Comparison of ENCODE assay signal across 19 cellular contexts in genomic region chr9:110072597-110073355, GRCh38.
DNase-seq lines count a peak whose midpoint lies in the region; ATAC-seq and TF ChIP-seq lines count a peak whose summit lies in the region.
"Had no signal": no experiment of that assay in that cellular context is flagged by ENCODE, and none has a peak within 500 bp of the region (broad histone marks: within the 10 kb centered on the region; RNA-seq: fewer than 3 reads in every experiment).

No MANE protein-coding gene starts in this region.

- H3K4me1 Mint-ChIP-seq in HFFc6 (ENCODE audit: low read depth), result peaks cover 85% of the 10 kb centered on the region
- peaks cover 46% of the 10 kb centered on the region for H3K4me1 Mint-ChIP-seq in chondrocyte (ENCODE audit: low read depth)
- peaks cover 81% of the 10 kb centered on the region for H3K4me1 Mint-ChIP-seq in stimulated activated memory B cell treated with anti-CD40 and anti-IgM and Interleukin-4, amounts not matched to agents 10 μg/mL and 1 μg/mL and 100 μg/mL, for 72 hours
- H3K4me1 Mint-ChIP-seq: immature natural killer cell had no signal

- no peaks in the 10 kb centered on the region for H3K79me1 ChIP-seq in mesenchymal stem cell (replicated peaks; ENCODE audit: low read length, poor library complexity, severe bottlenecking)

- DNase-seq in HFFc6 (no peak), chondrocyte (ENCODE audit: low spot score) (no peak), mesenchymal stem cell (no peak), NCI-H187 treated with DMSO at 0.1 percent for 48 hours (lab: John Stamatoyannopoulos, UW) (no peak), MV-4-11 (lab: John Stamatoyannopoulos, UW) (no peak)
- DNase-seq in activated effector memory CD4-positive, alpha-beta T cell treated with Interleukin-2 at 50 U/mL for 16 hours, result no peak
- DNase-seq: activated CD4-positive, alpha-beta T cell treated with anti-CD3 and anti-CD28 coated beads for 1 hour; activated effector memory CD4-positive, alpha-beta T cell treated with anti-CD3 and anti-CD28 coated beads, Interleukin-2, amount 50 U/mL, for 16 hours; AML-193; caudate nucleus; immature natural killer cell; PC-3; uterus had no signal

- no peaks in the 10 kb centered on the region; the same call in 1 of the 2 replicates for H3K27me3 Mint-ChIP-seq in HFFc6 (ENCODE audit: insufficient read depth)
- no peaks in the 10 kb centered on the region for H3K27me3 Mint-ChIP-seq in chondrocyte (ENCODE audit: low read depth)
- H3K27me3 Mint-ChIP-seq in stimulated activated memory B cell treated with anti-CD40 and anti-IgM and Interleukin-4, amounts not matched to agents 10 μg/mL and 1 μg/mL and 100 μg/mL, for 72 hours, result no peaks in the 10 kb centered on the region
- H3K27me3 Mint-ChIP-seq: natural killer cell treated with Interleukin-12 subunit alpha and Interleukin-12 subunit beta and Interleukin-15 and Interleukin-18, amount 100 ng/mL, for 72 hours; stimulated activated naive CD8-positive, alpha-beta T cell treated with anti-CD3 and anti-CD28 coated beads, Interleukin-15, Interleukin-2, amounts not matched to agents 100 ng/mL and 50 ng/mL, for 24 hours had no signal

- no peak overlapping the region for H2BK120ac ChIP-seq in mesenchymal stem cell (ENCODE audit: low read depth, low read length)

- no peak overlapping the region for H3K4ac ChIP-seq in mesenchymal stem cell (ENCODE audit: low read depth in 1 of 2, low read length in 2 of 2)

- peak overlapping the region in 1 of 2 experiments; percentile 10 for H2BK12ac ChIP-seq in mesenchymal stem cell (ENCODE audit: low read length in 2 of 2)

- TF ChIP-seq CTCF in HFFc6 (IDR thresholded peaks at IDR 0.05), result no peak
- TF ChIP-seq CTCF in chondrocyte (IDR thresholded peaks at IDR 0.05), result no peak

- no peak overlapping the region for H3K4me2 ChIP-seq in mesenchymal stem cell (ENCODE audit: low read length, poor library complexity, severe bottlenecking)

- peaks cover 9% of the 10 kb centered on the region for H3K4me1 ChIP-seq in mesenchymal stem cell (ENCODE audit: control insufficient read depth, insufficient read depth, low read depth, low read length)

- H3K4me3 ChIP-seq in mesenchymal stem cell (ENCODE audit: insufficient read depth in 1 of 2, low read depth in 1 of 2, low read length in 2 of 2), result no peak overlapping the region
- H3K4me3 ChIP-seq: esophagus muscularis mucosa, uterus had no signal

- H2AFZ ChIP-seq in mesenchymal stem cell (ENCODE audit: low read depth, low read length), result no peak overlapping the region

- no peak overlapping the region for H3K27ac ChIP-seq in mesenchymal stem cell (ENCODE audit: low read length, poor library complexity, severe bottlenecking)
- H3K27ac ChIP-seq: esophagus muscularis mucosa had no signal

- H3K4me3 Mint-ChIP-seq in HFFc6 (peak overlapping the region; percentile 9; the same call in 1 of the 2 replicates), chondrocyte (ENCODE audit: unreplicated experiment) (no peak overlapping the region)
- peak overlapping the region; percentile 2 for H3K4me3 Mint-ChIP-seq in stimulated activated memory B cell treated with anti-CD40 and anti-IgM and Interleukin-4, amounts not matched to agents 10 μg/mL and 1 μg/mL and 100 μg/mL, for 72 hours
- H3K4me3 Mint-ChIP-seq: immature natural killer cell; natural killer cell treated with Interleukin-12 subunit alpha and Interleukin-12 subunit beta and Interleukin-15 and Interleukin-18, amount 100 ng/mL, for 72 hours; stimulated activated naive CD8-positive, alpha-beta T cell treated with anti-CD3 and anti-CD28 coated beads, Interleukin-15, Interleukin-2, amounts not matched to agents 100 ng/mL and 50 ng/mL, for 24 hours; T-helper 2 cell treated with Interferon-gamma antibody and Interleukin-4, amounts not matched to agents 5 μg/mL and 100 μg/mL, for 36 hours had no signal

- H3K27me3 ChIP-seq in mesenchymal stem cell (ENCODE audit: control insufficient read depth in 1 of 2, insufficient read depth in 1 of 2, low read length in 2 of 2), result no peaks in the 10 kb centered on the region
- H3K27me3 ChIP-seq: esophagus muscularis mucosa, uterus had no signal

- no peak overlapping the region for H3K14ac ChIP-seq in mesenchymal stem cell (ENCODE audit: low read length in 2 of 2)

- no peak overlapping the region for H2BK15ac ChIP-seq in mesenchymal stem cell (ENCODE audit: low read depth, poor library complexity, severe bottlenecking)

- H3K9me3 ChIP-seq in mesenchymal stem cell (ENCODE audit: control insufficient read depth, low read length), result no peaks in the 10 kb centered on the region
- H3K9me3 ChIP-seq: esophagus muscularis mucosa, uterus had no signal

- H4K91ac ChIP-seq in mesenchymal stem cell (ENCODE audit: low read length), result no peak overlapping the region

- H3K27ac Mint-ChIP-seq in HFFc6 (peak overlapping the region; percentile 69), chondrocyte (ENCODE audit: unreplicated experiment) (peak overlapping the region; percentile 49)
- peak overlapping the region; percentile 23 for H3K27ac Mint-ChIP-seq in stimulated activated memory B cell treated with anti-CD40 and anti-IgM and Interleukin-4, amounts not matched to agents 10 μg/mL and 1 μg/mL and 100 μg/mL, for 72 hours
- H3K27ac Mint-ChIP-seq: immature natural killer cell; natural killer cell treated with Interleukin-12 subunit alpha and Interleukin-12 subunit beta and Interleukin-15 and Interleukin-18, amount 100 ng/mL, for 72 hours; stimulated activated naive CD8-positive, alpha-beta T cell treated with anti-CD3 and anti-CD28 coated beads, Interleukin-15, Interleukin-2, amounts not matched to agents 100 ng/mL and 50 ng/mL, for 24 hours; T-helper 2 cell treated with Interferon-gamma antibody and Interleukin-4, amounts not matched to agents 5 μg/mL and 100 μg/mL, for 36 hours had no signal

- peaks cover 3 to 26% of the 10 kb centered on the region in 2 experiments for H3K36me3 ChIP-seq in mesenchymal stem cell (ENCODE audit: control insufficient read depth in 1 of 2, insufficient read depth in 2 of 2, low read depth in 1 of 2, low read length in 2 of 2)
- H3K36me3 ChIP-seq: esophagus muscularis mucosa, uterus had no signal

- H3K18ac ChIP-seq in mesenchymal stem cell (ENCODE audit: low read depth in 1 of 2, low read length in 2 of 2), result peak overlapping the region in 1 of 2 experiments; percentile 37

- H2BK5ac ChIP-seq in mesenchymal stem cell (ENCODE audit: low read depth, low read length, poor library complexity, severe bottlenecking), result no peak overlapping the region

- no peak overlapping the region for H2AK5ac ChIP-seq in mesenchymal stem cell (ENCODE audit: low read length, severe bottlenecking)

- no peak for ATAC-seq in stimulated activated memory B cell treated with anti-CD40 and anti-IgM and Interleukin-4, amounts not matched to agents 10 μg/mL and 1 μg/mL and 100 μg/mL, for 72 hours
- no peak for ATAC-seq in GM19397 (IDR thresholded peaks at IDR 0.05; ENCODE audit: unreplicated experiment)
- ATAC-seq: natural killer cell treated with Interleukin-12 subunit alpha and Interleukin-12 subunit beta and Interleukin-15 and Interleukin-18, amount 100 ng/mL, for 72 hours; PC-3 had no signal

- no peak overlapping the region for H3K23ac ChIP-seq in mesenchymal stem cell (ENCODE audit: low read length in 2 of 2)

- 97% methylated on average over 4 of the region's 5 CpGs for WGBS in mesenchymal stem cell

- H3K9me3 Mint-ChIP-seq in HFFc6 (no peaks in the 10 kb centered on the region), chondrocyte (ENCODE audit: low read depth) (no peaks in the 10 kb centered on the region)
- H3K9me3 Mint-ChIP-seq in stimulated activated memory B cell treated with anti-CD40 and anti-IgM and Interleukin-4, amounts not matched to agents 10 μg/mL and 1 μg/mL and 100 μg/mL, for 72 hours, result no peaks in the 10 kb centered on the region
- H3K9me3 Mint-ChIP-seq: immature natural killer cell; natural killer cell treated with Interleukin-12 subunit alpha and Interleukin-12 subunit beta and Interleukin-15 and Interleukin-18, amount 100 ng/mL, for 72 hours; stimulated activated naive CD8-positive, alpha-beta T cell treated with anti-CD3 and anti-CD28 coated beads, Interleukin-15, Interleukin-2, amounts not matched to agents 100 ng/mL and 50 ng/mL, for 24 hours; T-helper 2 cell treated with Interferon-gamma antibody and Interleukin-4, amounts not matched to agents 5 μg/mL and 100 μg/mL, for 36 hours had no signal

- H3K36me3 Mint-ChIP-seq in HFFc6 (ENCODE audit: low read depth), result peaks cover 34% of the 10 kb centered on the region
- no peaks in the 10 kb centered on the region for H3K36me3 Mint-ChIP-seq in chondrocyte (ENCODE audit: low read depth)
- H3K36me3 Mint-ChIP-seq in stimulated activated memory B cell treated with anti-CD40 and anti-IgM and Interleukin-4, amounts not matched to agents 10 μg/mL and 1 μg/mL and 100 μg/mL, for 72 hours, result peaks cover 70% of the 10 kb centered on the region
- H3K36me3 Mint-ChIP-seq: immature natural killer cell; natural killer cell treated with Interleukin-12 subunit alpha and Interleukin-12 subunit beta and Interleukin-15 and Interleukin-18, amount 100 ng/mL, for 72 hours had no signal

- peak overlapping the region; percentile 51 for H3K9ac ChIP-seq in mesenchymal stem cell (ENCODE audit: low read length)

- H4K8ac ChIP-seq in mesenchymal stem cell (ENCODE audit: low read length), result peak overlapping the region; percentile 84
